Comparison of ENCODE assay signal across 18 cellular contexts in the genomic region with DNA sequence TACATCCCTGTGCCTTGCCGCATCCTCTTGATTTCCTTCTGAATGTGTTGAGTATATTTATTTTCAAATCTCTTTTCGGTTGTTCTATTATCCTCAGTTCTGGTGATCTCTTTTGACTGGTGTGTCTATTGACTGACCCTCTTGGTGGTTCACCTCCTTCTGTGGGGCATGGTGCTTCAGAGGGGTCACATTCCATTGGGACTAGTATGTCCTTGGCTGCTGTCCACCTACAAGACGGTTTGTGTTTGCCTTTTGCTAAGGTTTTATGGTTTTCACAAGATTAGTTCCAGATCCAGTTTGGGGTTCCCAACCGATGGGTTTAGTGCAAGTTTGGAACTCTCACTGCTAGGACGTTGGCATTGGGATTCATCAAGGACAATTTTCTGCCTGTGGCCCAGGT.
A peak's percentile ranks its signal among the peaks of the same experiment; 100 is the strongest.
DNase-seq lines count a peak whose midpoint lies in the region; ATAC-seq and TF ChIP-seq lines count a peak whose summit lies in the region.
"Had no signal": no experiment of that assay in that cellular context is flagged by ENCODE, and none has a peak within 500 bp of the region (broad histone marks: within the 10 kb centered on the region; RNA-seq: fewer than 3 reads in every experiment).

No MANE protein-coding gene starts in this region.

- CTCF ChIA-PET in AG04449 (lab: Yijun Ruan, JAX) = no interaction called here

- no peak overlapping the region for H3K4me3 ChIP-seq in AG04449 (ENCODE audit: low read depth, low read length)
- no peak overlapping the region for H3K4me3 ChIP-seq in foreskin fibroblast (ENCODE audit: low read depth in 1 of 2, low read length in 2 of 2)
- H3K4me3 ChIP-seq: gastrocnemius medialis, HAP-1, skin epidermis had no signal

- TF ChIP-seq CTCF in AG04449 (IDR thresholded peaks at IDR 0.05; ENCODE audit: insufficient read depth, low read length, missing control alignments) (no peak), foreskin fibroblast (IDR thresholded peaks at IDR 0.05; ENCODE audit: low read depth, low read length) (no peak)

- DNase-seq in AG04449 (ENCODE audit: low read depth, low spot score) (peak; percentile 45), HCEC 1CT (peak; percentile 78), amniotic epithelial cell (ENCODE audit: low read depth) (peak; percentile 51), foreskin fibroblast (peak; percentile 88 to 93), ureter (ENCODE audit: low spot score) (no peak), Right ventricle myocardium inferior (ENCODE audit: missing footprints) (no peak), NAMALWA (ENCODE audit: low spot score) (no peak)
- DNase-seq: activated naive CD8-positive, alpha-beta T cell treated with anti-CD3 and anti-CD28 coated beads, Interleukin-2, amount 10 ng/mL, durations not matched to agents 7 days and 5 days; cortex of kidney; DMS 273 treated with DMSO at 0.1 percent for 48 hours; gastrocnemius medialis; immature natural killer cell; Kasumi-1; NCI-H1694 treated with DMSO at 0.1 percent for 48 hours; NCI-H526 treated with DMSO at 0.1 percent for 48 hours had no signal

- no peak for ATAC-seq in Right ventricle myocardium inferior
- no peak for ATAC-seq in HG03469 (IDR thresholded peaks at IDR 0.05; ENCODE audit: unreplicated experiment)
- ATAC-seq: gastrocnemius medialis had no signal

- intact Hi-C loops in Right ventricle myocardium inferior (cut with DNase I) = no loop called here

- POLR2A ChIA-PET in AG04449 (lab: Yijun Ruan, JAX) = no interaction called here

Comparison
In these comparisons a context has a peak if more than half of its experiments do, and no peak if none do; other contexts are left out.
1. DNase-seq: peak in AG04449 (single experiment), HCEC 1CT (single experiment), amniotic epithelial cell (single experiment) and foreskin fibroblast (2 of 2); none in ureter (single experiment), Right ventricle myocardium inferior (single experiment) and NAMALWA (single experiment).